In the genomic region with DNA sequence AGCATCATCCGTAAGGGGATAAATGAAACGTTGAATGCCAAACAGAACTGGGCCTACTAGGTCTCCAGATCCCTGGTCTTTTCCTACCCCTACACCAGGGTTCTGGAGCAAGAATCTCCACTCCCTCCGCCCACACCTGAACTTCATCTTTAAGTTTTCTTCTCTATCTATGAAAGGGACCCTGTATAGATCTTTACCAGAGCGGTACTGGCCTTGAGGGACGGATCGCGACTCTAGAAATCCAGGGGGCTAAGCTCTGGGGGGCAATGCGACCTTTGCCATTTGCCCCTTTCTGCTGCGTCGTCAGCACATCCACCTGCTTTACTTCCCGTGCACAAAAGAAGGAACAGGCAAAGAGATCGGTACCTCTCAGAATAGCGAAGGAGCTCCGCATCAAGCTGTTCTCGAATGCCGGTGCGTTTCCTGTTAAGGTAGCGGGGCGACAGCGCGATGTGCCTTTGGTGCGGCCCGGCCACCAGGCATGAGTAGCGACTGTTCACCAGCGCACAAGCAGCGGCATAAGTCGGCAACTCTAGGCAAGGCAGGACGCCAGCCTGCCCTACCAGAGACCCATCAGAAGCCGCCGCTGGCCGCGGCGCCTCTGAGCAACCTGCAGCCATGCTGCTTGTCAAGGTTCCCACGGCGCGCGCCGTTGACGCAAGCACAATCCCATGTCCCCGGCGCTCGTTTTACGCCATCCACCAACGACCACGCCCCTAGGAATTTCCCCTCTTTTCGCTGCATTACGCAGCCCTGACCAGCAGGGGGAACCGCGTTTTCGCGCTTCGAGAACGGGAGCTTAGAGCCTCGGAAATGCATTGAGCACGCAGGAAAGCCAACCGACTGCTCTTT, we compare ENCODE assay signal across 8 cellular contexts. TPM values are rescaled to one million over a fixed set of nuclear protein-coding genes. Genes with fewer than 3 reads are reported as not detected.
DNase-seq lines count a peak whose midpoint lies in the region; ATAC-seq, FAIRE-seq and TF ChIP-seq lines count a peak whose summit lies in the region.

A gene with protein sequence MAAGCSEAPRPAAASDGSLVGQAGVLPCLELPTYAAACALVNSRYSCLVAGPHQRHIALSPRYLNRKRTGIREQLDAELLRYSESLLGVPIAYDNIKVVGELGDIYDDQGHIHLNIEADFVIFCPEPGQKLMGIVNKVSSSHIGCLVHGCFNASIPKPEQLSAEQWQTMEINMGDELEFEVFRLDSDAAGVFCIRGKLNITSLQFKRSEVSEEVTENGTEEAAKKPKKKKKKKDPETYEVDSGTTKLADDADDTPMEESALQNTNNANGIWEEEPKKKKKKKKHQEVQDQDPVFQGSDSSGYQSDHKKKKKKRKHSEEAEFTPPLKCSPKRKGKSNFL (minus strand): TSS at position 641 of the 852 bp plus-strand sequence. CDS start 21 bp downstream, at position 620.

- peak within 1 kb of the TSS; percentile 74 for H3K4me2 ChIP-seq in HepG2 (ENCODE audit: low read depth, low read length)

- peak; percentile 91 for FAIRE-seq in HepG2 (lab: Jason Lieb, UNC)

- peaks cover 56% of the 10 kb centered on the region for H3K4me1 Mint-ChIP-seq in CD4-positive, alpha-beta T cell (ENCODE audit: low read depth)

- H3K4me3 ChIP-seq in HepG2 (replicated peaks in 1 of 3; ENCODE audit: insufficient read depth in 1 of 3, low read depth in 2 of 3, low read length in 3 of 3) = peak within 1 kb of the TSS; percentile 90 to 100 (median 100)

- no peaks in the 10 kb centered on the region for H3K27me3 ChIP-seq in CD4-positive, alpha-beta T cell (ENCODE audit: control insufficient read depth, insufficient read depth, low read length)
- peaks cover 0 to 6% of the 10 kb centered on the region in 2 experiments; a peak in 1 of 5 replicates for H3K27me3 ChIP-seq in HepG2 (ENCODE audit: control insufficient read depth in 1 of 2, insufficient read depth in 2 of 2, low read length in 2 of 2)

- POLR2A ChIA-PET in CD4-positive, alpha-beta T cell (lab: Charles Lee) = interaction anchor here (0.5 to 1.4 kb wide), 7 partner anchors 9 to 1719 kb away, joined by 3 to 13 read pairs (median 4); partner anchors contain the start of gene SP4
- POLR2A ChIA-PET in HepG2 (lab: Yijun Ruan, JAX) = interaction anchor here (0.7 to 1.9 kb wide), 4 partner anchors 8 to 890 kb away, joined by 3 to 8 read pairs (median 6); no protein-coding TSS in a partner anchor

- H3K9me3 ChIP-seq in CD4-positive, alpha-beta T cell (ENCODE audit: control insufficient read depth, low read length) = no peaks in the 10 kb centered on the region
- no peaks in the 10 kb centered on the region for H3K9me3 ChIP-seq in HepG2 (ENCODE audit: low read length)

- peak within 1 kb of the TSS; percentile 98 for H2AFZ ChIP-seq in HepG2 (ENCODE audit: low read length)

- intact Hi-C loops in CD4-positive, alpha-beta T cell (cut with DNase I, micrococcal nuclease) = loop anchor here in 1 of 2 experiments (5.0 kb wide), 1 partner anchor 464 kb away; no protein-coding TSS in a partner anchor
- intact Hi-C loops in HepG2 (cut with micrococcal nuclease; ENCODE audit: unreplicated experiment) = loop anchor here (1.0 to 5.0 kb wide), 2 partner anchors 514 to 890 kb away; no protein-coding TSS in a partner anchor

- peak within 1 kb of the TSS; percentile 91 for H3K9ac ChIP-seq in HepG2 (ENCODE audit: insufficient read depth, low read depth, low read length)

- no peaks in the 10 kb centered on the region; the same call in 1 of the 2 replicates for H4K20me1 ChIP-seq in HepG2 (ENCODE audit: insufficient read depth, low read length)

- H3K36me3 ChIP-seq in HepG2 (replicated peaks in 1 of 2; ENCODE audit: control insufficient read depth in 1 of 2, insufficient read depth in 2 of 2, low read length in 2 of 2) = 0 out of 5 replicates have a peak, but pooled peaks cover under 1 to 2% of the 10 kb centered on the region in 2 experiments

- WGBS in HepG2 (ENCODE audit: low lambda C conversion rate) = 2% methylated on average over 39 of the region's 56 CpGs

- CTCF ChIA-PET in CD4-positive, alpha-beta T cell (lab: Charles Lee) = interaction anchor here (0.6 to 1.5 kb wide), 5 partner anchors 11 to 890 kb away, joined by 3 to 14 read pairs (median 5); no protein-coding TSS in a partner anchor
- CTCF ChIA-PET in HepG2 (lab: Yijun Ruan, JAX; ENCODE audit: low intra/inter-chr PET ratio, low total read pairs) = no interaction called here

- peak; percentile 95 to 98 for TF ChIP-seq POLR2A in HepG2 (IDR thresholded peaks at IDR 0.05; ENCODE audit: insufficient read depth in 1 of 2, low read depth in 2 of 2, low read length in 2 of 2)

- H3K9me3 Mint-ChIP-seq in CD4-positive, alpha-beta T cell = no peaks in the 10 kb centered on the region

- TF ChIP-seq RAD21 in HepG2 (CRISPR knock-in tag; IDR thresholded peaks at IDR 0.05) = 0 out of 2 replicates have a peak, but pooled peaks have one; percentile 50

- TSS peak; percentile 58 for BruUV-seq in HepG2 (replicated peaks; lab: Mats Ljungman, UMichigan)

- DNase-seq in CD4-positive, alpha-beta T cell = peak; percentile 84 to 93 (median 89)
- DNase-seq in NCI-H748 treated with DMSO at 0.1 percent for 48 hours (lab: John Stamatoyannopoulos, UW) (peak; percentile 92), dermis microvascular lymphatic vessel endothelial cell (ENCODE audit: low read depth in 2 of 2) (peak; percentile 89 to 95), HepG2 (ENCODE audit: low spot score) (peak; percentile 89)
- peak; percentile 90 to 92 for DNase-seq in activated CD4-positive, alpha-beta T cell treated with anti-CD3 and anti-CD28 coated beads, Interleukin-2, amount 50 U/mL, for 24 hours (ENCODE audit: low read depth in 1 of 2, low spot score in 1 of 2)
- DNase-seq in stimulated activated CD4-positive, alpha-beta T cell treated with anti-CD3 and anti-CD28 coated beads, Interleukin-4, amount 100 ng/mL, for 1 hour = peak; percentile 92

- peak; percentile 22 to 47; a peak in 1 of 4 replicates for TF ChIP-seq EP300 in HepG2 (IDR thresholded peaks at IDR 0.05; ENCODE audit: low read depth in 2 of 2, low read length in 2 of 2)
- no peak for TF ChIP-seq EP300 in HepG2 (CRISPR knock-in tag; IDR thresholded peaks at IDR 0.05; ENCODE audit: borderline replicate concordance)

- H3K27ac Mint-ChIP-seq in CD4-positive, alpha-beta T cell = peak within 1 kb of the TSS; percentile 92

- no peaks in the 10 kb centered on the region for H3K27me3 Mint-ChIP-seq in CD4-positive, alpha-beta T cell

- peaks cover 23% of the 10 kb centered on the region for H3K36me3 Mint-ChIP-seq in CD4-positive, alpha-beta T cell (ENCODE audit: low read depth)

- H3K4me3 Mint-ChIP-seq in CD4-positive, alpha-beta T cell = peak within 1 kb of the TSS; percentile 96

- H3K4me1 ChIP-seq in HepG2 (ENCODE audit: insufficient read depth, low read length) = peaks cover 34% of the 10 kb centered on the region

- H3K79me2 ChIP-seq in HepG2 (ENCODE audit: insufficient read depth, low read length) = peaks cover 42% of the 10 kb centered on the region

- peak; percentile 93 for ATAC-seq in CD4-positive, alpha-beta T cell (ENCODE audit: poor library complexity)
- ATAC-seq in GM19395 (IDR thresholded peaks at IDR 0.05; ENCODE audit: unreplicated experiment) (peak; percentile 98), HG03565 (IDR thresholded peaks at IDR 0.05; ENCODE audit: unreplicated experiment) (peak; percentile 99), HepG2 (peak; percentile 98)

- TF ChIP-seq CTCF in CD4-positive, alpha-beta T cell (IDR thresholded peaks at IDR 0.05) = peak; percentile 90
- peak; percentile 95 for TF ChIP-seq CTCF in HepG2 (CRISPR knock-in tag; IDR thresholded peaks at IDR 0.05)

- in situ Hi-C loops in HepG2 (cut with HindIII; ENCODE audit: extremely low pct_ligation_motif_present, low pct_unique_long_range_greater_than_20kb) = no loop called here

- H3K27ac ChIP-seq in CD4-positive, alpha-beta T cell (ENCODE audit: low read depth, low read length) = peak within 1 kb of the TSS; percentile 54
- peak within 1 kb of the TSS; percentile 68 for H3K27ac ChIP-seq in HepG2 (ENCODE audit: extremely low read length, insufficient read depth, low read length)

TF ChIP-seq in HepG2, 621 proteins besides CTCF, POLR2A, EP300 and RAD21 (continues in another document):
- no peak for TF ChIP-seq ZNF775 (CRISPR knock-in tag; IDR thresholded peaks at IDR 0.05; ENCODE audit: borderline replicate concordance)
- no peak for TF ChIP-seq NBN (conservative IDR thresholded peaks at IDR 0.05)
- TF ChIP-seq SIX1 (CRISPR knock-in tag; IDR thresholded peaks at IDR 0.05; ENCODE audit: borderline replicate concordance) = no peak
- TF ChIP-seq FOXA3 (CRISPR knock-in tag; IDR thresholded peaks at IDR 0.05) = peak; percentile 64
- no peak for TF ChIP-seq RFX3 (CRISPR knock-in tag; IDR thresholded peaks at IDR 0.05)

RNA-seq across cellular contexts. Expression of the gene that starts here (rescaled TPM):
- total RNA-seq in CD4-positive, alpha-beta T cell = 10 to 100 TPM; 31.7 to 32.2 TPM
- 16.3 and 20.2 TPM in 2 replicates for total RNA-seq in dermis microvascular lymphatic vessel endothelial cell
- 14.9 and 25.3 TPM in 2 replicates for total RNA-seq in HepG2 (2016; rRNA removed; fragmentation: Illumina TruSeq; extraction: Trizol)
- 0.97 and 1.0 TPM in 2 replicates for total RNA-seq in HepG2 (2016; cell fraction: cytosol; rRNA removed; fragmentation: Illumina TruSeq; extraction: Trizol; ENCODE audit: low read depth)
- total RNA-seq in HepG2 (2016; cell fraction: insoluble cytoplasmic fraction; rRNA removed; fragmentation: Illumina TruSeq; extraction: Trizol) = 18.5 and 27.4 TPM in 2 replicates
- total RNA-seq in HepG2 (2016; cell fraction: membrane; rRNA removed; fragmentation: Illumina TruSeq; extraction: Trizol) = 5.2 and 6.4 TPM in 2 replicates
- total RNA-seq in HepG2 (2016; cell fraction: nucleus; rRNA removed; fragmentation: Illumina TruSeq; extraction: Trizol) = 9.4 and 12.6 TPM in 2 replicates
- 7.1 and 8.0 TPM in 2 replicates for polyA plus RNA-seq in HepG2 (2011; rRNA removed)
- 2.8 and 4.7 TPM in 2 replicates for polyA plus RNA-seq in HepG2 (2011; cell fraction: cytosol; rRNA removed)
- 3.1 and 6.5 TPM in 2 replicates for polyA plus RNA-seq in HepG2 (2011; cell fraction: nucleus; rRNA removed)
- polyA plus RNA-seq in HepG2 (2012) = 7.8 and 8.5 TPM in 2 replicates
- polyA plus RNA-seq in HepG2 (2016; cell fraction: cytosol; fragmentation: Illumina TruSeq; extraction: Trizol; ENCODE audit: low read depth) = 0.67 and 1.2 TPM in 2 replicates
- polyA plus RNA-seq in HepG2 (2016; cell fraction: insoluble cytoplasmic fraction; fragmentation: Illumina TruSeq; extraction: Trizol; ENCODE audit: low read depth) = 19.6 and 20.3 TPM in 2 replicates
- polyA plus RNA-seq in HepG2 (2016; cell fraction: membrane; fragmentation: Illumina TruSeq; extraction: Trizol; ENCODE audit: low read depth) = 2.0 and 2.3 TPM in 2 replicates
- polyA plus RNA-seq in HepG2 (2016; cell fraction: nucleus; fragmentation: Illumina TruSeq; extraction: Trizol; ENCODE audit: insufficient read depth, low read depth) = 12.0 and 14.5 TPM in 2 replicates
- 9.2 and 12.5 TPM in 2 replicates for polyA minus RNA-seq in HepG2 (2011; rRNA and poly(A)+ RNA removed; ENCODE audit: low replicate concordance)
- polyA minus RNA-seq in HepG2 (2011; cell fraction: cytosol; rRNA and poly(A)+ RNA removed) = 7.1 and 7.4 TPM in 2 replicates
- 14.4 and 15.2 TPM in 2 replicates for polyA minus RNA-seq in HepG2 (2011; cell fraction: nucleus; rRNA and poly(A)+ RNA removed)

Comparison
In these comparisons a context has a peak if more than half of its experiments do, and no peak if none do; other contexts are left out.
1. Peak in every context shown above with its lines: DNase-seq, ATAC-seq, H3K4me3 ChIP-seq and H3K27ac ChIP-seq.